Comparison of ENCODE assay signal across 1 cellular context in genomic region chr11:57566035-57566504, GRCh38.
TF ChIP-seq lines count a peak whose summit lies in the region.

No MANE protein-coding gene starts in this region.

TF ChIP-seq in liver, 16 proteins besides CTCF, POLR2A, EP300 and RAD21 (continued from another document):
- peak; percentile 84 for TF ChIP-seq NR2F2 (IDR thresholded peaks at IDR 0.05)
- peak in 1 of 2 donors; percentile 48 for TF ChIP-seq JUND (IDR thresholded peaks at IDR 0.05)
- peak; percentile 9 to 58 for TF ChIP-seq GABPA (IDR thresholded peaks at IDR 0.05 in 1 of 2, conservative IDR thresholded peaks at IDR 0.05 in 1 of 2)
- TF ChIP-seq ZBTB33 (IDR thresholded peaks at IDR 0.05) = peak; percentile 36
- TF ChIP-seq EGR1 (IDR thresholded peaks at IDR 0.05; ENCODE audit: low read depth in 2 of 2) = peak in 1 of 2 donors; percentile 51
- no peak for TF ChIP-seq ATF3 (IDR thresholded peaks at IDR 0.05)
TF ChIP-seq in liver: peak in this region for 13.
